ENCODE assay signal across 2 cellular contexts in genomic region chr10:23381298-23381697, GRCh38.
TF ChIP-seq lines count a peak whose summit lies in the region.

No MANE protein-coding gene starts in this region.

TF ChIP-seq in HEK293, 187 proteins besides CTCF, POLR2A, EP300 and RAD21:
- TF ChIP-seq ZBTB21 (tag by site-specific recombination; IDR thresholded peaks at IDR 0.05) (no peak), PRDM10 (tag by site-specific recombination; IDR thresholded peaks at IDR 0.05) (0 out of 2 replicates have a peak, but pooled peaks have one; percentile 10)

TF ChIP-seq in H1, 55 proteins besides CTCF, POLR2A, EP300 and RAD21:
- TF ChIP-seq POLR2AphosphoS5 (IDR thresholded peaks at IDR 0.05; ENCODE audit: low read depth, low read length) (no peak), USF2 (IDR thresholded peaks at IDR 0.05; ENCODE audit: low read length) (peak; percentile 64), RBBP5 (IDR thresholded peaks at IDR 0.05; ENCODE audit: borderline replicate concordance, low read depth, low read length) (no peak)
